Comparison of ENCODE assay signal across 11 cellular contexts in genomic region chr1:192311281-192311680, GRCh38. TPM values are rescaled to one million over a fixed set of nuclear protein-coding genes. Genes with fewer than 3 reads are reported as not detected.
A peak's percentile ranks its signal among the peaks of the same experiment; 100 is the strongest.
DNase-seq lines count a peak whose midpoint lies in the region; ATAC-seq and TF ChIP-seq lines count a peak whose summit lies in the region.
"Had no signal": no experiment of that assay in that cellular context is flagged by ENCODE, and none has a peak within 500 bp of the region (broad histone marks: within the 10 kb centered on the region; RNA-seq: fewer than 3 reads in every experiment).

No MANE protein-coding gene starts in this region.

- DNase-seq in NCI-H510A treated with DMSO at 0.1 percent for 48 hours (lab: John Stamatoyannopoulos, UW) (peak; percentile 18), NCI-H510A (lab: John Stamatoyannopoulos, UW) (no peak), NCI-H2227 (lab: John Stamatoyannopoulos, UW; ENCODE audit: unreplicated experiment) (peak; percentile 26), dermis blood vessel endothelial cell (peak; percentile 82), retinal pigment epithelial cell (ENCODE audit: low read depth) (peak; percentile 42), NCI-H1092 (lab: John Stamatoyannopoulos, UW) (no peak)
- DNase-seq: CD4-positive, CD25-positive, alpha-beta regulatory T cell had no signal

- TF ChIP-seq CTCF in retinal pigment epithelial cell (conservative IDR thresholded peaks at IDR 0.05; ENCODE audit: low read depth, low read length) = peak; percentile 83

- ATAC-seq in GM18520 (IDR thresholded peaks at IDR 0.05; ENCODE audit: unreplicated experiment) = no peak
- ATAC-seq in HG02588 (IDR thresholded peaks at IDR 0.05; ENCODE audit: unreplicated experiment) = no peak

- no peak overlapping the region for H3K4me3 ChIP-seq in retinal pigment epithelial cell (ENCODE audit: low read length)
- H3K4me3 ChIP-seq: SJCRH30 had no signal

RNA-seq across cellular contexts. Expression of gene RGS21, which starts 5.5 kb away (rescaled TPM):
- total RNA-seq in dermis blood vessel endothelial cell = not detected in 2 replicates
- total RNA-seq: CD4-positive, CD25-positive, alpha-beta regulatory T cell; urinary bladder had no signal

Comparison
In these comparisons a context has a peak if more than half of its experiments do, and no peak if none do; other contexts are left out.
1. DNase-seq: peak in NCI-H510A treated with DMSO at 0.1 percent for 48 hours (single experiment), NCI-H2227 (single experiment), dermis blood vessel endothelial cell (single experiment) and retinal pigment epithelial cell (single experiment); none in NCI-H510A (single experiment) and NCI-H1092 (single experiment).